12 cellular contexts compared by ENCODE assay signal in the genomic region with DNA sequence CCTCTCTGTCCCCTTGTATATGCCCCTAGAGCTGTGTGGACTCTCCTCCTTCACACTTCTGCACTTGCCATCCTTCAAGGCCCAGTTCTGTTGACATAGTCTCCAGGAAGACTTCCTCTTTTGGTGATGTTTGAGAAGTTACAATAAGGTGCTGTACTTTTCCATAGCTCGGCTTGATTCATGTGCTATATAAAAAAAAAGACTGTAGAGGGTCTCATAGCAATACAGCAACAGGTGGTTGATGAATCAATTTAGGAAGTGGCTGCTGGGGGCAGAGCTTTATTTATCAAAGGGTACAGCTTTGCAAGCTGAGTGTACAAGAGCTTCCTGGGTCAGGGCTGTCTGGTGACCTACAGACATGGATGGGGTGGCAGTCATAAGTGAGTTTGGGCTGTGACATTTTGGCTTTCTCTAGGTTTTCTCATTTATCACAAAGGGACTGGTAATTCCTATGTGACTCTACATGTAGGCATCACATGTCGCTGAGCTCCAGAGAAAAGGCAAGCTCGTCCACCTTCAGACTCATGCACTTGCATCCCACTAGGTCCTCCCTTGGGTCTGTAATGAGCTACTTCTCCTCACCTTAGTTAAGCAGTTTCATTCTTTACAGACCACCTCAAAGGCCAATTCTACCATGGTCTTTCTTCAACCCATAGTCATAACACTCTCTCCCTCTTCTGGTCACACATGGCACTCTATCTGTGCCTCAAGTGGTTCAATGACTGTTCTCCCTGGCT.
DNase-seq lines count a peak whose midpoint lies in the region; ATAC-seq and TF ChIP-seq lines count a peak whose summit lies in the region.
"Had no signal": no experiment of that assay in that cellular context is flagged by ENCODE, and none has a peak within 500 bp of the region (broad histone marks: within the 10 kb centered on the region; RNA-seq: fewer than 3 reads in every experiment).

No MANE protein-coding gene starts in this region.

- H3K4me2 ChIP-seq in PC-9 = no peak overlapping the region

- POLR2A ChIA-PET in CD8-positive, alpha-beta T cell (lab: Charles Lee) = interaction anchor here (0.7 to 2.1 kb wide), 6 partner anchors 9 to 80 kb away, joined by 3 to 6 read pairs (median 3); no protein-coding TSS in a partner anchor
- POLR2A ChIA-PET in activated CD4-positive, alpha-beta memory T cell treated with anti-CD3 and anti-CD28 coated beads for 36 hours (lab: Charles Lee) = interaction anchor here (0.5 to 2.6 kb wide), 18 partner anchors 9 to 1343 kb away, joined by 3 to 15 read pairs (median 3); no protein-coding TSS in a partner anchor
- POLR2A ChIA-PET in PC-9 (lab: Charles Lee; ENCODE audit: unreplicated experiment) = no interaction called here

- no peaks in the 10 kb centered on the region for H3K9me3 Mint-ChIP-seq in CD8-positive, alpha-beta T cell
- no peaks in the 10 kb centered on the region for H3K9me3 Mint-ChIP-seq in activated CD4-positive, alpha-beta memory T cell treated with anti-CD3 and anti-CD28 coated beads for 36 hours

- H3F3A ChIP-seq in PC-9 (ENCODE audit: insufficient read depth, low read depth) = no peaks in the 10 kb centered on the region

- H3K4me1 ChIP-seq in CD8-positive, alpha-beta T cell (ENCODE audit: insufficient read depth, low read length) = peaks cover 27% of the 10 kb centered on the region
- H3K4me1 ChIP-seq in mucosa of descending colon (ENCODE audit: low read depth) = peaks cover 3% of the 10 kb centered on the region
- H3K4me1 ChIP-seq in PC-9 (replicated peaks; ENCODE audit: insufficient read depth) = no peaks in the 10 kb centered on the region
- no peaks in the 10 kb centered on the region for H3K4me1 ChIP-seq in ascending aorta
- H3K4me1 ChIP-seq: upper lobe of left lung had no signal

- H3K36me3 Mint-ChIP-seq in CD8-positive, alpha-beta T cell = peaks cover 11% of the 10 kb centered on the region
- no peaks in the 10 kb centered on the region for H3K36me3 Mint-ChIP-seq in activated CD4-positive, alpha-beta memory T cell treated with anti-CD3 and anti-CD28 coated beads for 36 hours

- no peak overlapping the region for H3K27ac ChIP-seq in CD8-positive, alpha-beta T cell (ENCODE audit: low read depth, low read length)
- H3K27ac ChIP-seq in PC-9 (no peak overlapping the region), ascending aorta (no peak overlapping the region)
- H3K27ac ChIP-seq: prostate gland, upper lobe of left lung had no signal

- H3K27me3 Mint-ChIP-seq in CD8-positive, alpha-beta T cell (ENCODE audit: low read depth) = no peaks in the 10 kb centered on the region
- no peaks in the 10 kb centered on the region for H3K27me3 Mint-ChIP-seq in activated CD4-positive, alpha-beta memory T cell treated with anti-CD3 and anti-CD28 coated beads for 36 hours

- no peak for DNase-seq in CD8-positive, alpha-beta T cell
- DNase-seq in Jurkat, Clone E6-1 (ENCODE audit: low read depth, low spot score) = peak; percentile 83
- DNase-seq in activated CD4-positive, alpha-beta memory T cell treated with anti-CD3 and anti-CD28 coated beads for 36 hours = peak; percentile 71
- DNase-seq in mucosa of descending colon = no peak
- no peak for DNase-seq in NCI-H82 (lab: John Stamatoyannopoulos, UW)
- DNase-seq in head of caudate nucleus = no peak
- DNase-seq in PC-9 = no peak
- no peak for DNase-seq in ascending aorta (ENCODE audit: low spot score in 2 of 2)
- DNase-seq: left ventricle myocardium superior, NCI-H2227 treated with DMSO at 0.1 percent for 48 hours, upper lobe of left lung had no signal

- no peaks in the 10 kb centered on the region for H4K20me1 ChIP-seq in PC-9 (ENCODE audit: insufficient read depth)

- H3K4me1 Mint-ChIP-seq in CD8-positive, alpha-beta T cell (ENCODE audit: low read depth) = peaks cover 86% of the 10 kb centered on the region
- H3K4me1 Mint-ChIP-seq in activated CD4-positive, alpha-beta memory T cell treated with anti-CD3 and anti-CD28 coated beads for 36 hours (ENCODE audit: low read depth) = peaks cover 90% of the 10 kb centered on the region

- CTCF ChIA-PET in CD8-positive, alpha-beta T cell (lab: Charles Lee) = interaction anchor here (0.6 to 1.5 kb wide), 5 partner anchors 9 to 44 kb away, joined by 3 to 4 read pairs (median 3); no protein-coding TSS in a partner anchor
- CTCF ChIA-PET in activated CD4-positive, alpha-beta memory T cell treated with anti-CD3 and anti-CD28 coated beads for 36 hours (lab: Charles Lee) = interaction anchor here (0.8 to 2.7 kb wide), 11 partner anchors 10 to 76 kb away, joined by 3 to 14 read pairs (median 7); no protein-coding TSS in a partner anchor
- CTCF ChIA-PET in PC-9 (lab: Charles Lee) = no interaction called here

- no peak overlapping the region for H3K4me3 ChIP-seq in CD8-positive, alpha-beta T cell (ENCODE audit: low read depth, low read length)
- no peak overlapping the region for H3K4me3 ChIP-seq in Jurkat, Clone E6-1 (ENCODE audit: low read length)
- H3K4me3 ChIP-seq in mucosa of descending colon (no peak overlapping the region), PC-9 (no peak overlapping the region), ascending aorta (no peak overlapping the region)
- H3K4me3 ChIP-seq: prostate gland, upper lobe of left lung had no signal

- H3K36me3 ChIP-seq in CD8-positive, alpha-beta T cell (ENCODE audit: insufficient read depth, low read length) = no peaks in the 10 kb centered on the region
- H3K36me3 ChIP-seq in mucosa of descending colon (ENCODE audit: low read depth) (no peaks in the 10 kb centered on the region), PC-9 (ENCODE audit: low read depth) (no peaks in the 10 kb centered on the region), ascending aorta (no peaks in the 10 kb centered on the region)
- H3K36me3 ChIP-seq: prostate gland, upper lobe of left lung had no signal

- H3K4me3 Mint-ChIP-seq in CD8-positive, alpha-beta T cell = no peak overlapping the region
- H3K4me3 Mint-ChIP-seq in activated CD4-positive, alpha-beta memory T cell treated with anti-CD3 and anti-CD28 coated beads for 36 hours = peak overlapping the region; percentile 8

- intact Hi-C loops in CD8-positive, alpha-beta T cell (cut with DNase I, micrococcal nuclease) = no loop called here
- intact Hi-C loops in activated CD4-positive, alpha-beta memory T cell treated with anti-CD3 and anti-CD28 coated beads for 36 hours (cut with micrococcal nuclease) = loop anchor here (1.0 to 2.0 kb wide), 4 partner anchors 41 to 96 kb away; no protein-coding TSS in a partner anchor
- intact Hi-C loops in mucosa of descending colon (cut with DNase I, micrococcal nuclease) = no loop called here
- intact Hi-C loops in head of caudate nucleus (cut with DNase I) = no loop called here
- intact Hi-C loops in PC-9 (cut with micrococcal nuclease; ENCODE audit: unreplicated experiment) = no loop called here
- intact Hi-C loops in ascending aorta (cut with DNase I) = no loop called here

- H3K9me2 ChIP-seq in PC-9 (ENCODE audit: insufficient read depth) = no peaks in the 10 kb centered on the region

- H3K27me3 ChIP-seq in CD8-positive, alpha-beta T cell (ENCODE audit: insufficient read depth, low read length) = no peaks in the 10 kb centered on the region
- H3K27me3 ChIP-seq in PC-9 (ENCODE audit: insufficient read depth, low read depth) (no peaks in the 10 kb centered on the region), ascending aorta (no peaks in the 10 kb centered on the region)
- H3K27me3 ChIP-seq: upper lobe of left lung had no signal

- no TSS peak for BruUV-seq in PC-9 (replicated peaks; lab: Mats Ljungman, UMichigan)

- peak overlapping the region; percentile 75 for H3K27ac Mint-ChIP-seq in CD8-positive, alpha-beta T cell
- peak overlapping the region; percentile 88 for H3K27ac Mint-ChIP-seq in activated CD4-positive, alpha-beta memory T cell treated with anti-CD3 and anti-CD28 coated beads for 36 hours

- H3K79me2 ChIP-seq in PC-9 (ENCODE audit: low read depth) = peaks cover 50% of the 10 kb centered on the region; the same call in 1 of the 2 replicates

- H3K9me3 ChIP-seq in CD8-positive, alpha-beta T cell (ENCODE audit: low read length) = no peaks in the 10 kb centered on the region
- H3K9me3 ChIP-seq in mucosa of descending colon (no peaks in the 10 kb centered on the region), PC-9 (ENCODE audit: insufficient read depth, low read depth) (no peaks in the 10 kb centered on the region), ascending aorta (no peaks in the 10 kb centered on the region)
- H3K9me3 ChIP-seq: prostate gland, upper lobe of left lung had no signal

- no peak overlapping the region for H2AFZ ChIP-seq in PC-9

- ATAC-seq in CD8-positive, alpha-beta T cell = peak; percentile 74
- ATAC-seq in mucosa of descending colon = peak; percentile 38
- ATAC-seq: left ventricle myocardium superior had no signal

- no peak for TF ChIP-seq CTCF in CD8-positive, alpha-beta T cell (IDR thresholded peaks at IDR 0.05)
- TF ChIP-seq CTCF in mucosa of descending colon (IDR thresholded peaks at IDR 0.05) (no peak), PC-9 (conservative IDR thresholded peaks at IDR 0.05) (no peak), ascending aorta (IDR thresholded peaks at IDR 0.05) (no peak)

Comparison
In these comparisons a context has a peak if more than half of its experiments do, and no peak if none do; other contexts are left out.
1. DNase-seq: peak in Jurkat, Clone E6-1 (single experiment) and activated CD4-positive, alpha-beta memory T cell treated with anti-CD3 and anti-CD28 coated beads for 36 hours (single experiment); none in CD8-positive, alpha-beta T cell (0 of 7), mucosa of descending colon (0 of 3), NCI-H82 (single experiment), head of caudate nucleus (0 of 42), PC-9 (0 of 2) and ascending aorta (0 of 2).